Comparison of ENCODE assay signal across 25 cellular contexts in the genomic region with DNA sequence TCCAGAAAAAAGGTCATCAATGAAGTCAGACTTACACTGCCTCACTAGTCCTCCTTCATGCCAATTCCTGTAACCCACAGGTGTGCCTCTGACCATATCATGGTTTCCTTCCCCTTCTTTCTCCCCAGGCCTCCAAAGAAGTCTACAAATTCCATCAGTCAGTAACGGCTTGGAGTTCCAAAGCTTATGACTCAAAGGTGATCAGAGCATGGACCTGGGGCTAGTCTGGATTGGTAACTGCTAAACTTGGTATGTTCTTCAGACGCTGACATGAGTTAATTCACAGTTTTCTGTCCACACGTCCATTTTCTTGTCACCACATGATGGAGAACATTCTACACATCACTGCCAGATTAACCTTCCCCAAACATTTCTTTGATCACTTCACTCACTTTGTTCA.
"Had no signal": no experiment of that assay in that cellular context is flagged by ENCODE, and none has a peak within 500 bp of the region (broad histone marks: within the 10 kb centered on the region; RNA-seq: fewer than 3 reads in every experiment).

No MANE protein-coding gene starts in this region.

- H3K9me3 ChIP-seq: neutrophil, pancreas, prostate gland, right atrium auricular region, right lobe of liver, sigmoid colon, stomach, thoracic aorta, thyroid gland, tibial nerve, upper lobe of left lung, vagina had no signal

- H3K27ac ChIP-seq: neutrophil, pancreas, prostate gland, right atrium auricular region, right lobe of liver, sigmoid colon, stomach, thoracic aorta, thyroid gland, tibial nerve, upper lobe of left lung, vagina had no signal

- FAIRE-seq: pancreas, small intestine, urothelium cell line had no signal

- ATAC-seq: natural killer cell; pancreas; right lobe of liver; stimulated activated effector memory CD8-positive, alpha-beta T cell treated with anti-CD3 and anti-CD28 coated beads, Interleukin-12 subunit alpha, Interleukin-12 subunit beta, amount 100 ng/mL, for 72 hours; stimulated activated naive B cell treated with anti-CD40 and anti-IgM and Interleukin-4, amounts not matched to agents 10 μg/mL and 1 μg/mL and 100 μg/mL, for 72 hours had no signal

- DNase-seq: natural killer cell; nucleus accumbens; pancreas; retina; right lobe of liver; sigmoid colon; small intestine; stimulated activated CD4-positive, alpha-beta T cell treated with anti-CD3 and anti-CD28 coated beads, Interleukin-15, amount 100 ng/mL, for 24 hours; stimulated activated CD4-positive, alpha-beta T cell treated with anti-CD3 and anti-CD28 coated beads, Interleukin-2, amount 100 ng/mL, for 24 hours; stimulated activated CD4-positive, alpha-beta T cell treated with anti-CD3 and anti-CD28 coated beads, Interleukin-2, amount 100 ng/mL, for 48 hours; stimulated activated CD4-positive, alpha-beta T cell treated with anti-CD3 and anti-CD28 coated beads, Interleukin-4, amount 100 ng/mL, for 24 hours; stimulated activated naive B cell treated with anti-CD40 and anti-IgM and Interleukin-4, amounts not matched to agents 10 μg/mL and 1 μg/mL and 100 μg/mL, for 72 hours; stimulated activated naive CD4-positive, alpha-beta T cell treated with Interleukin-2 at 50 U/mL for 16 hours; stomach; thyroid gland; trophoblast cell; upper lobe of left lung had no signal

- H3K4me1 ChIP-seq: pancreas, prostate gland, right atrium auricular region, right lobe of liver, sigmoid colon, stomach, thyroid gland, tibial nerve, upper lobe of left lung, vagina had no signal

- H3K27me3 ChIP-seq: neutrophil, pancreas, right atrium auricular region, right lobe of liver, sigmoid colon, stomach, thyroid gland, tibial nerve, upper lobe of left lung, vagina had no signal

- H3K36me3 ChIP-seq: neutrophil, pancreas, prostate gland, right atrium auricular region, right lobe of liver, sigmoid colon, stomach, thoracic aorta, thyroid gland, tibial nerve, upper lobe of left lung, vagina had no signal

- H3K4me3 ChIP-seq: pancreas, prostate gland, right atrium auricular region, right lobe of liver, sigmoid colon, stomach, thoracic aorta, thyroid gland, tibial nerve, upper lobe of left lung, vagina had no signal
